13 cellular contexts compared by ENCODE assay signal in the genomic region with DNA sequence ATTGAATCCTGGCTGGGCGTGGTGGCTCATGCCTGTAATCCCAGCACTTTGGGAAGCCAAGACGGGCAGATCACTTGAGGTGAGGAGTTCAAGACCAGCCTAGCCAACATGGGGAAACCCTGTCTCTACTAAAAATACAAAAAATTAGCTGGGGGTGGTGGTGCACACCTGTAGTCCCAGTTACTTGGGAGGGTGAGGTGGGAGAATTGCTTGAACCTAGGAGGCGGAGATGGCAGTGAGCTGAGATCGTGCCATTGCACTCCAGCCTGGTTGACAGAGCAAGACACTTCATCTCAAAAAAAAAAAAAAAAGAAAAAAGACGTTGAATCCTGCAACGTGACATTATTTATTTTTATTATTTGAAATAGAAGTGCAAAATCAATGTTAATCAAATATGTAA. TPM values are rescaled to one million over a fixed set of nuclear protein-coding genes. Genes with fewer than 3 reads are reported as not detected.
DNase-seq lines count a peak whose midpoint lies in the region; ATAC-seq, FAIRE-seq and TF ChIP-seq lines count a peak whose summit lies in the region.
"Not testable (repeated sequence)": the region's sequence is repeated elsewhere in the genome, so short reads cannot be mapped to it uniquely, and the experiment has no call there.
"Had no signal": no experiment of that assay in that cellular context is flagged by ENCODE, and none has a peak within 500 bp of the region (broad histone marks: within the 10 kb centered on the region; RNA-seq: fewer than 3 reads in every experiment).

No MANE protein-coding gene starts in this region.

- peak overlapping the region; percentile 4; the same call in 1 of the 2 replicates for H3K4me2 ChIP-seq in GM12878 (ENCODE audit: control insufficient read depth, insufficient read depth)
- not testable (repeated sequence) for H3K4me2 ChIP-seq in neural cell (ENCODE audit: low read length)

- TF ChIP-seq RAD21 in GM12878 (IDR thresholded peaks at IDR 0.05; ENCODE audit: insufficient read depth, low read depth, low read length); neural cell (conservative IDR thresholded peaks at IDR 0.05): not testable (repeated sequence)

- not testable (repeated sequence) for H2AFZ ChIP-seq in GM12878 (ENCODE audit: control insufficient read depth, low read depth, low read length); neural cell (ENCODE audit: low read depth, low read length)

- not testable (repeated sequence) for H3K4me1 ChIP-seq in GM12878 (ENCODE audit: control insufficient read depth, insufficient read depth, low read length)
- H3K4me1 ChIP-seq in heart right ventricle (peaks cover 0 to 22% (median 12%) of the 10 kb centered on the region in 9 donors), right atrium auricular region (peaks cover 0 to 10% of the 10 kb centered on the region in 2 donors)

- TF ChIP-seq POLR2A in GM12878 (IDR thresholded peaks at IDR 0.05; ENCODE audit: low read depth, low read length) = not testable (repeated sequence)

- H3K27ac ChIP-seq in HL-60 (replicated peaks) (peak overlapping the region; percentile 40), heart right ventricle (peak overlapping the region in 6 of 10 donors; percentile 13 to 97 (median 81)), right atrium auricular region (peak overlapping the region; percentile 12 to 97)
- not testable (repeated sequence) for H3K27ac ChIP-seq in GM12878 (ENCODE audit: control insufficient read depth, insufficient read depth); dorsolateral prefrontal cortex; neural cell (ENCODE audit: low read length)

- H3K27me3 ChIP-seq in HL-60 (ENCODE audit: insufficient read depth, poor library complexity, severe bottlenecking); GM12878 (replicated peaks in 1 of 2; ENCODE audit: control insufficient read depth in 2 of 2, insufficient read depth in 2 of 2, low read length in 1 of 2); dorsolateral prefrontal cortex; heart right ventricle; right atrium auricular region; neural cell (ENCODE audit: insufficient read depth, low read depth, low read length): not testable (repeated sequence)

- H3K9me3 ChIP-seq in GM12878 (replicated peaks; ENCODE audit: control insufficient read depth, insufficient read depth, low read length); heart right ventricle; right atrium auricular region; neural cell (ENCODE audit: low read length): not testable (repeated sequence)

- not testable (repeated sequence) for H3K36me3 ChIP-seq in GM12878 (ENCODE audit: control insufficient read depth in 2 of 2, insufficient read depth in 2 of 2, low read length in 1 of 2); heart right ventricle; right atrium auricular region; neural cell (ENCODE audit: insufficient read depth, low read length)

- intact Hi-C loops in GM12878 (cut with micrococcal nuclease; ENCODE audit: unreplicated experiment) (loop anchor here (5.0 kb wide), 1 partner anchor 273 kb away; no protein-coding TSS in a partner anchor), dorsolateral prefrontal cortex (cut with DNase I) (loop anchor here (5.0 to 10.0 kb wide), 4 partner anchors 167 to 1026 kb away; a partner anchor contains a TSS), heart right ventricle (cut with DNase I) (loop anchor here in 3 of 10 donors (5.0 to 10.0 kb wide), 2 partner anchors 164 to 167 kb away; a partner anchor contains a TSS)

- H3K4me3 ChIP-seq in HL-60 (replicated peaks; ENCODE audit: insufficient read depth, low read length); GM12878; right atrium auricular region: not testable (repeated sequence)
- H3K4me3 ChIP-seq in dorsolateral prefrontal cortex (peak overlapping the region in 36 of 59 donors; percentile 5 to 99 (median 88)), heart right ventricle (peak overlapping the region in 3 of 10 donors; percentile 71 to 87 (median 86)), neural cell (ENCODE audit: low read length) (peak overlapping the region; percentile 82)

- not testable (repeated sequence) for H3K9ac ChIP-seq in GM12878 (ENCODE audit: control insufficient read depth, insufficient read depth, low read length); neural cell (ENCODE audit: low read length)

- not testable (repeated sequence) for TF ChIP-seq EP300 in GM12878 (IDR thresholded peaks at IDR 0.05; ENCODE audit: borderline replicate concordance in 1 of 2, control insufficient read depth in 1 of 2, low read depth in 2 of 2, low read length in 2 of 2); neural cell (conservative IDR thresholded peaks at IDR 0.05; ENCODE audit: poor library complexity, severe bottlenecking)

- not testable (repeated sequence) for H3K9me2 ChIP-seq in neural cell (ENCODE audit: insufficient read depth, low read length)

- CTCF ChIA-PET in GM12878 (lab: Yijun Ruan, JAX) = interaction anchor here (1.1 to 2.3 kb wide), 3 partner anchors 13 to 17 kb away, joined by 3 to 11 read pairs (median 5); no protein-coding TSS in a partner anchor

- POLR2A ChIA-PET in GM12878 (lab: Charles Lee) = interaction anchor here (0.7 to 1.7 kb wide), 2 partner anchors 9 to 255 kb away, joined by 3 to 7 read pairs; no protein-coding TSS in a partner anchor

- in situ Hi-C loops in GM12878 (cut with MboI) = not testable (repeated sequence)

- not testable (repeated sequence) for H4K20me1 ChIP-seq in GM12878 (ENCODE audit: control insufficient read depth, insufficient read depth); neural cell (ENCODE audit: insufficient read depth)

- FAIRE-seq in GM12878 (lab: Jason Lieb, UNC) = not testable (repeated sequence)

- H3K79me2 ChIP-seq in GM12878 (ENCODE audit: control insufficient read depth, insufficient read depth, low read length) (peaks cover 26% of the 10 kb centered on the region), neural cell (replicated peaks; ENCODE audit: insufficient read depth, low read length) (peaks cover 57% of the 10 kb centered on the region)

- not testable (repeated sequence) for BruUV-seq in GM12878 (replicated peaks; lab: Mats Ljungman, UMichigan)

- WGBS in GM12878 (ENCODE audit: insufficient coverage, insufficient replicate concordance, low lambda C conversion rate, missing lambda C conversion rate) = 66% methylated on average over 5 of the region's 6 CpGs
- whole genome bisulfite sequencing in heart right ventricle, 2 donors = 88 to 89% methylated on average over 6 of the region's 6 CpGs

- not testable (repeated sequence) for TF ChIP-seq CTCF in HL-60 (IDR thresholded peaks at IDR 0.05; ENCODE audit: insufficient read depth, low read length); GM12878 (IDR thresholded peaks at IDR 0.05 in 2 of 3, conservative IDR thresholded peaks at IDR 0.05 in 1 of 3; ENCODE audit: control insufficient read depth in 2 of 3, extremely low read depth in 1 of 3, insufficient read depth in 1 of 3, low read depth in 3 of 3, low read length in 3 of 3); dorsolateral prefrontal cortex (IDR thresholded peaks at IDR 0.05 in 54 of 56, conservative IDR thresholded peaks at IDR 0.05 in 2 of 56; ENCODE audit: low read depth in 1 of 56, partially characterized antibody in 56 of 56); heart right ventricle (IDR thresholded peaks at IDR 0.05); right atrium auricular region (IDR thresholded peaks at IDR 0.05); neural cell (IDR thresholded peaks at IDR 0.05; ENCODE audit: poor library complexity, severe bottlenecking)

- RAD21 ChIA-PET in GM12878 (lab: Charles Lee; ENCODE audit: unreplicated experiment) = interaction anchor here (1.2 to 2.3 kb wide), 2 partner anchors 13 to 29 kb away, joined by 4 to 14 read pairs; a partner anchor contains a TSS

- SMC1A ChIA-PET in GM12878 (lab: Charles Lee; ENCODE audit: uncharacterized antibody, unreplicated experiment) = interaction anchor here (0.6 to 2.4 kb wide), 7 partner anchors 8 to 277 kb away, joined by 4 to 25 read pairs (median 5); a partner anchor contains a TSS

- DNase-seq in HL-60 (ENCODE audit: low read depth in 1 of 2, low spot score in 1 of 2); GM12878 (ENCODE audit: low read depth, low spot score); dorsolateral prefrontal cortex; heart right ventricle; right atrium auricular region (ENCODE audit: low spot score): not testable (repeated sequence)

- not testable (repeated sequence) for ATAC-seq in GM12878, heart right ventricle

- H3F3A ChIP-seq in neural cell (ENCODE audit: insufficient read depth, low read length, poor library complexity, severe bottlenecking) = not testable (repeated sequence)

RNA-seq across cellular contexts. Expression of a gene that starts 3.4 kb away (rescaled TPM):
- 63.2 and 67.3 TPM in 2 replicates for total RNA-seq in GM12878 (2013; cell fraction: nucleolus; rRNA removed)
- total RNA-seq in GM12878 (2014; rRNA removed) = 306 and 348 TPM in 2 replicates
- 313 and 325 TPM in 2 replicates for total RNA-seq in GM12878 (2014; rRNA removed; fragmentation: Illumina TruSeq; extraction: Trizol)
- total RNA-seq in GM12878 (2021) = 281 and 291 TPM in 2 replicates
- 98.1 TPM for polyA plus RNA-seq in GM12878 (2011; ENCODE audit: low read depth)
- 469 and 611 TPM in 2 replicates for polyA plus RNA-seq in GM12878 (2011; rRNA removed)
- polyA plus RNA-seq in GM12878 (2011; cell fraction: cytosol; rRNA removed) = 138 and 175 TPM in 2 replicates
- polyA plus RNA-seq in GM12878 (2011; cell fraction: nucleus; rRNA removed) = 86.4 and 101 TPM in 2 replicates
- 217 and 241 TPM in 2 replicates for polyA plus RNA-seq in GM12878 (2012)
- polyA plus RNA-seq in GM12878 (2014; fragmentation: Illumina TruSeq; extraction: Trizol) = 296 and 313 TPM in 2 replicates
- 100 to 1,000 TPM; 246 to 274 TPM for polyA plus RNA-seq in GM12878 (2014; fragmentation: Nextera tagmentation; extraction: Ambion mirVana)
- polyA plus RNA-seq in GM12878 (2014; rRNA removed) = 238 and 284 TPM in 2 replicates
- 100 to 1,000 TPM; 752 to 784 TPM for polyA plus RNA-seq in GM12878 (2016; fragmentation: Nextera tagmentation; extraction: Ambion mirVana)
- polyA minus RNA-seq in GM12878 (2011; rRNA and poly(A)+ RNA removed) = 90.1 and 117 TPM in 2 replicates
- polyA minus RNA-seq in GM12878 (2011; cell fraction: cytosol; rRNA and poly(A)+ RNA removed) = 118 and 126 TPM in 2 replicates
- polyA minus RNA-seq in GM12878 (2011; cell fraction: nucleus; rRNA and poly(A)+ RNA removed) = 47.9 and 94.0 TPM in 2 replicates
- 10 to 100 TPM; 31.6 to 78.5 (median 50.0) TPM for total RNA-seq in dorsolateral prefrontal cortex
- 10 to 100 TPM; 23.8 to 60.2 (median 28.1) TPM for total RNA-seq in heart right ventricle
- polyA plus RNA-seq in heart right ventricle = 10 to 100 TPM; 42.4 to 57.8 TPM
- total RNA-seq in right atrium auricular region = 10 to 100 TPM; 39.2 to 47.0 TPM
- 179 and 197 TPM in 2 replicates for polyA plus RNA-seq in neural cell
- polyA minus RNA-seq in neural cell = 112 and 124 TPM in 2 replicates

RNA-seq across cellular contexts. Expression of a gene that starts 14.1 kb away (rescaled TPM):
- not detected in 2 replicates for total RNA-seq in GM12878 (2013; cell fraction: nucleolus; rRNA removed)
- total RNA-seq in GM12878 (2014; rRNA removed) (0.06 TPM in 1 of 2 replicates, not detected in the other), GM12878 (2014; rRNA removed; fragmentation: Illumina TruSeq; extraction: Trizol) (not detected in 2 replicates), GM12878 (2021) (not detected in 2 replicates), dorsolateral prefrontal cortex (not detected), heart right ventricle (not detected), right atrium auricular region (not detected)
- not detected for polyA plus RNA-seq in GM12878 (2011; ENCODE audit: low read depth)
- polyA plus RNA-seq in GM12878 (2011; rRNA removed) (0.03 and 0.07 TPM in 2 replicates), GM12878 (2014; fragmentation: Illumina TruSeq; extraction: Trizol) (0.04 and 0.13 TPM in 2 replicates), GM12878 (2014; fragmentation: Nextera tagmentation; extraction: Ambion mirVana) (under 1 TPM in 1 of 2 experiments, not detected in 1; 0.05 TPM), GM12878 (2014; rRNA removed) (not detected in 2 replicates), GM12878 (2016; fragmentation: Nextera tagmentation; extraction: Ambion mirVana) (under 1 TPM in 1 of 2 experiments, not detected in 1; 0.25 TPM), heart right ventricle (not detected), neural cell (not detected in 2 replicates)
- not detected in 2 replicates for polyA plus RNA-seq in GM12878 (2011; cell fraction: cytosol; rRNA removed)
- polyA plus RNA-seq in GM12878 (2011; cell fraction: nucleus; rRNA removed) = 0.03 TPM in 1 of 2 replicates, not detected in the other
- 0.04 and 0.09 TPM in 2 replicates for polyA plus RNA-seq in GM12878 (2012)
- not detected in 2 replicates for polyA minus RNA-seq in GM12878 (2011; rRNA and poly(A)+ RNA removed)
- not detected in 2 replicates for polyA minus RNA-seq in GM12878 (2011; cell fraction: cytosol; rRNA and poly(A)+ RNA removed)
- polyA minus RNA-seq in GM12878 (2011; cell fraction: nucleus; rRNA and poly(A)+ RNA removed) = 0.19 and 0.36 TPM in 2 replicates
- not detected in 2 replicates for polyA minus RNA-seq in neural cell
- total RNA-seq: A673; Calu3; CD4-positive, alpha-beta memory T cell; CD4-positive, CD25-positive, alpha-beta regulatory T cell; CD8-positive, alpha-beta memory T cell had no signal
- polyA plus RNA-seq: AG04450; CD14-positive monocyte; CD4-positive, alpha-beta memory T cell; CD4-positive, CD25-positive, alpha-beta regulatory T cell; CD8-positive, alpha-beta memory T cell had no signal

RNA-seq across cellular contexts. Expression of a gene that starts 48.7 kb away (rescaled TPM):
- total RNA-seq in GM12878 (2013; cell fraction: nucleolus; rRNA removed) = 173 and 175 TPM in 2 replicates
- total RNA-seq in GM12878 (2014; rRNA removed) (85.5 and 99.5 TPM in 2 replicates), GM12878 (2014; rRNA removed; fragmentation: Illumina TruSeq; extraction: Trizol) (95.7 and 98.4 TPM in 2 replicates), GM12878 (2021) (68.8 and 71.1 TPM in 2 replicates), dorsolateral prefrontal cortex (10 to 100 TPM in 3 of 120 experiments, 1 to 10 TPM in 117; 1.1 to 14.5 (median 3.5) TPM), heart right ventricle (10 to 100 TPM in 1 of 10 donors, 1 to 10 TPM in 9; 2.2 to 29.7 (median 5.0) TPM), right atrium auricular region (10 to 100 TPM in 1 of 2 donors, 1 to 10 TPM in 1; 3.2 to 10.7 TPM)
- 19.4 TPM for polyA plus RNA-seq in GM12878 (2011; ENCODE audit: low read depth)
- polyA plus RNA-seq in GM12878 (2011; rRNA removed) (256 and 273 TPM in 2 replicates), GM12878 (2014; fragmentation: Illumina TruSeq; extraction: Trizol) (96.9 and 98.4 TPM in 2 replicates), GM12878 (2014; fragmentation: Nextera tagmentation; extraction: Ambion mirVana) (10 to 100 TPM; 31.4 to 61.2 TPM), GM12878 (2014; rRNA removed) (82.0 and 91.3 TPM in 2 replicates), GM12878 (2016; fragmentation: Nextera tagmentation; extraction: Ambion mirVana) (10 to 100 TPM; 43.4 to 49.1 TPM), heart right ventricle (1 to 10 TPM; 1.8 to 2.5 TPM), neural cell (not detected in 2 replicates)
- polyA plus RNA-seq in GM12878 (2011; cell fraction: cytosol; rRNA removed) = 202 and 240 TPM in 2 replicates
- polyA plus RNA-seq in GM12878 (2011; cell fraction: nucleus; rRNA removed) = 192 and 214 TPM in 2 replicates
- polyA plus RNA-seq in GM12878 (2012) = 24.9 and 29.9 TPM in 2 replicates
- 214 and 342 TPM in 2 replicates for polyA minus RNA-seq in GM12878 (2011; rRNA and poly(A)+ RNA removed)
- 62.0 and 76.6 TPM in 2 replicates for polyA minus RNA-seq in GM12878 (2011; cell fraction: cytosol; rRNA and poly(A)+ RNA removed)
- 58.5 and 84.8 TPM in 2 replicates for polyA minus RNA-seq in GM12878 (2011; cell fraction: nucleus; rRNA and poly(A)+ RNA removed)
- 0.24 TPM in 1 of 2 replicates, not detected in the other for polyA minus RNA-seq in neural cell
- total RNA-seq: A673 had no signal
